14 cellular contexts compared by ENCODE assay signal in genomic region chr3:143352031-143352623, GRCh38.
"Had no signal": no experiment of that assay in that cellular context is flagged by ENCODE, and none has a peak within 500 bp of the region (broad histone marks: within the 10 kb centered on the region; RNA-seq: fewer than 3 reads in every experiment).

No MANE protein-coding gene starts in this region.

- H3K27me3 ChIP-seq: pancreas, tibial nerve, vagina had no signal

- H3K9me3 Mint-ChIP-seq: activated CD4-positive, alpha-beta memory T cell treated with anti-CD3 and anti-CD28 coated beads for 36 hours; activated T-cell treated with anti-CD3 and anti-CD28 coated beads, Interleukin-2, amount 50 U/mL, for 24 hours had no signal

- DNase-seq: activated CD4-positive, alpha-beta memory T cell treated with anti-CD3 and anti-CD28 coated beads for 36 hours; activated CD4-positive, alpha-beta T cell treated with anti-CD3 and anti-CD28 coated beads for 1 hour; activated naive CD4-positive, alpha-beta T cell treated with anti-CD3 and anti-CD28 coated beads, Interleukin-2, amount 50 U/mL, for 16 hours; activated T-cell treated with anti-CD3 and anti-CD28 coated beads, Interleukin-2, amount 50 U/mL, for 24 hours; hypothalamus; pancreas; stimulated activated CD4-positive, alpha-beta T cell treated with anti-CD3 and anti-CD28 coated beads, Interleukin-15, amount 100 ng/mL, for 24 hours; stimulated activated CD4-positive, alpha-beta T cell treated with anti-CD3 and anti-CD28 coated beads, Interleukin-4, amount 100 ng/mL, for 1 hour; stimulated activated naive CD4-positive, alpha-beta T cell; substantia nigra had no signal

- H3K27ac Mint-ChIP-seq: activated CD4-positive, alpha-beta memory T cell treated with anti-CD3 and anti-CD28 coated beads for 36 hours; activated T-cell treated with anti-CD3 and anti-CD28 coated beads, Interleukin-2, amount 50 U/mL, for 24 hours had no signal

- H3K27me3 Mint-ChIP-seq: activated CD4-positive, alpha-beta memory T cell treated with anti-CD3 and anti-CD28 coated beads for 36 hours; activated T-cell treated with anti-CD3 and anti-CD28 coated beads, Interleukin-2, amount 50 U/mL, for 24 hours had no signal

- H3K4me1 ChIP-seq: tibial nerve, vagina had no signal

- H3K4me3 Mint-ChIP-seq: activated CD4-positive, alpha-beta memory T cell treated with anti-CD3 and anti-CD28 coated beads for 36 hours; activated T-cell treated with anti-CD3 and anti-CD28 coated beads, Interleukin-2, amount 50 U/mL, for 24 hours; neural crest cell had no signal

- H3K4me1 Mint-ChIP-seq: neural crest cell had no signal

- H3K36me3 Mint-ChIP-seq: activated CD4-positive, alpha-beta memory T cell treated with anti-CD3 and anti-CD28 coated beads for 36 hours had no signal

- H3K4me3 ChIP-seq: pancreas, tibial nerve, vagina had no signal

- H3K27ac ChIP-seq: pancreas, vagina had no signal

- H3K36me3 ChIP-seq: pancreas, tibial nerve, vagina had no signal

- ATAC-seq: esophagus mucosa had no signal

- H3K9me3 ChIP-seq: pancreas, tibial nerve, vagina had no signal
